In the genomic region with DNA sequence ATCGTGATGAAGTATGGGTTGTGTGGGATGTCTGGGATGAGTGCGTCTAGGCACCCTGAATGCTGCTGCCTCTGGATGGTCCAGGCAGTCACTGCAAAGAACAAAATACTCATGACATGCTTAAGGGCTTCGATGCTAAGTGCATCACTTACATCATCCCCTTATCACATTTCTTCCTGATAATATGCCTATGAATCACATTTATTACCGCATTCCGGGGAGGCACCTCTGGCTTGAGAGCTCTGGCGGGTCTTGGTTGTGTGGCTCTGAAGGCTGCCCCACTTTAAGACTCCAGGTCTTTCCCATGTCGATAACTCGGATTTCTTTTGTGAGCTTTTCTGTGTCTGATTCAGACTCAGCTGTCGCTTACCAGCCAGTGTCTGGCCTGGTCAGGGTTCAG, we compare ENCODE assay signal across 18 cellular contexts.
DNase-seq lines count a peak whose midpoint lies in the region; ATAC-seq and TF ChIP-seq lines count a peak whose summit lies in the region.
"Had no signal": no experiment of that assay in that cellular context is flagged by ENCODE, and none has a peak within 500 bp of the region (broad histone marks: within the 10 kb centered on the region; RNA-seq: fewer than 3 reads in every experiment).

No MANE protein-coding gene starts in this region.

- H3K79me2 ChIP-seq in DND-41 (ENCODE audit: insufficient read depth, low read length) (no peaks in the 10 kb centered on the region), neural progenitor cell (ENCODE audit: low read depth) (no peaks in the 10 kb centered on the region), smooth muscle cell (ENCODE audit: low read depth) (no peaks in the 10 kb centered on the region)

- peaks cover 4% of the 10 kb centered on the region for H3K9me3 Mint-ChIP-seq in activated naive CD4-positive, alpha-beta T cell treated with anti-CD3 and anti-CD28 coated beads, Interleukin-2, amount 10 ng/mL, durations not matched to agents 7 days and 5 days
- H3K9me3 Mint-ChIP-seq in neural progenitor cell, result peaks cover 5% of the 10 kb centered on the region
- peaks cover 4% of the 10 kb centered on the region for H3K9me3 Mint-ChIP-seq in CD8-positive, alpha-beta T cell

- H3K4me3 Mint-ChIP-seq in activated naive CD4-positive, alpha-beta T cell treated with anti-CD3 and anti-CD28 coated beads, Interleukin-2, amount 10 ng/mL, durations not matched to agents 7 days and 5 days, result no peak overlapping the region
- no peak overlapping the region for H3K4me3 Mint-ChIP-seq in neural progenitor cell
- H3K4me3 Mint-ChIP-seq in CD8-positive, alpha-beta T cell, result no peak overlapping the region
- H3K4me3 Mint-ChIP-seq: CD4-positive, alpha-beta memory T cell had no signal

- no peaks in the 10 kb centered on the region for H3K27me3 Mint-ChIP-seq in activated naive CD4-positive, alpha-beta T cell treated with anti-CD3 and anti-CD28 coated beads, Interleukin-2, amount 10 ng/mL, durations not matched to agents 7 days and 5 days
- H3K27me3 Mint-ChIP-seq in neural progenitor cell (ENCODE audit: insufficient read depth, low read depth), result no peaks in the 10 kb centered on the region
- no peaks in the 10 kb centered on the region for H3K27me3 Mint-ChIP-seq in CD8-positive, alpha-beta T cell (ENCODE audit: low read depth)

- H3K27ac Mint-ChIP-seq in activated naive CD4-positive, alpha-beta T cell treated with anti-CD3 and anti-CD28 coated beads, Interleukin-2, amount 10 ng/mL, durations not matched to agents 7 days and 5 days, result peak overlapping the region; percentile 65
- peak overlapping the region; percentile 15 for H3K27ac Mint-ChIP-seq in neural progenitor cell
- no peak overlapping the region for H3K27ac Mint-ChIP-seq in CD8-positive, alpha-beta T cell
- H3K27ac Mint-ChIP-seq: CD4-positive, alpha-beta memory T cell had no signal

- H3K4me2 ChIP-seq in DND-41 (ENCODE audit: insufficient read depth, low read length) (no peak overlapping the region), neural progenitor cell (no peak overlapping the region), smooth muscle cell (peak overlapping the region; percentile 15)

- DNase-seq in activated naive CD4-positive, alpha-beta T cell treated with anti-CD3 and anti-CD28 coated beads, Interleukin-2, amount 10 ng/mL, durations not matched to agents 7 days and 5 days, result no peak
- DNase-seq in activated naive CD4-positive, alpha-beta T cell treated with anti-CD3 and anti-CD28 coated beads, Interleukin-2, amount 50 U/mL, for 16 hours, result no peak
- DNase-seq in DND-41, result no peak
- no peak for DNase-seq in neural progenitor cell (ENCODE audit: low spot score)
- no peak for DNase-seq in smooth muscle cell (lab: John Stamatoyannopoulos, UW; ENCODE audit: unreplicated experiment)
- DNase-seq in germinal center (ENCODE audit: low spot score), result no peak
- no peak for DNase-seq in CD8-positive, alpha-beta T cell
- DNase-seq: 8988T; C1 segment of cervical spinal cord; Caco-2; CD4-positive, alpha-beta memory T cell; DMS153; EL; GDM1; GM23248; H7; HCEC 1CT had no signal

- H3K36me3 ChIP-seq in DND-41 (ENCODE audit: insufficient read depth, low read length) (no peaks in the 10 kb centered on the region), neural progenitor cell (no peaks in the 10 kb centered on the region), smooth muscle cell (ENCODE audit: low read depth) (no peaks in the 10 kb centered on the region)
- no peaks in the 10 kb centered on the region for H3K36me3 ChIP-seq in CD8-positive, alpha-beta T cell (ENCODE audit: insufficient read depth, low read length)

- TF ChIP-seq CTCF in DND-41 (IDR thresholded peaks at IDR 0.05; ENCODE audit: borderline replicate concordance, extremely low read depth, low read length, poor library complexity, severe bottlenecking) (no peak), neural progenitor cell (IDR thresholded peaks at IDR 0.05) (no peak), smooth muscle cell (IDR thresholded peaks at IDR 0.05; ENCODE audit: borderline replicate concordance, insufficient read depth, poor library complexity, severe bottlenecking) (no peak)
- TF ChIP-seq CTCF in CD8-positive, alpha-beta T cell (IDR thresholded peaks at IDR 0.05), result no peak

- H3F3A ChIP-seq in neural progenitor cell (ENCODE audit: low read depth) (no peaks in the 10 kb centered on the region), smooth muscle cell (ENCODE audit: low read depth) (no peaks in the 10 kb centered on the region)

- no peak overlapping the region for H3K4me3 ChIP-seq in DND-41 (ENCODE audit: low read depth in 1 of 2, low read length in 2 of 2)
- H3K4me3 ChIP-seq in neural progenitor cell, result no peak overlapping the region
- no peak overlapping the region for H3K4me3 ChIP-seq in smooth muscle cell
- no peak overlapping the region for H3K4me3 ChIP-seq in CD8-positive, alpha-beta T cell (ENCODE audit: low read depth, low read length)
- H3K4me3 ChIP-seq: GM12878, GM23248 had no signal

- H3K4me1 ChIP-seq in DND-41 (ENCODE audit: insufficient read depth, low read length) (peaks cover 9% of the 10 kb centered on the region), neural progenitor cell (no peaks in the 10 kb centered on the region), smooth muscle cell (ENCODE audit: low read depth) (no peaks in the 10 kb centered on the region)
- no peaks in the 10 kb centered on the region for H3K4me1 ChIP-seq in CD8-positive, alpha-beta T cell (ENCODE audit: insufficient read depth, low read length)
- H3K4me1 ChIP-seq: Caco-2 had no signal

- H3K9me3 ChIP-seq in DND-41 (ENCODE audit: insufficient read depth, low read length, severe bottlenecking) (no peaks in the 10 kb centered on the region), neural progenitor cell (ENCODE audit: low read depth) (no peaks in the 10 kb centered on the region), smooth muscle cell (replicated peaks; ENCODE audit: low read depth) (no peaks in the 10 kb centered on the region)
- no peaks in the 10 kb centered on the region for H3K9me3 ChIP-seq in CD8-positive, alpha-beta T cell (ENCODE audit: low read length)
- H3K9me3 ChIP-seq: Caco-2 had no signal

- no peak for ATAC-seq in DND-41 (ENCODE audit: insufficient read depth, low read depth)
- no peak for ATAC-seq in CD8-positive, alpha-beta T cell
- ATAC-seq: GM12878 had no signal

- intact Hi-C loops in CD8-positive, alpha-beta T cell (cut with DNase I, micrococcal nuclease), result no loop called here

- H3K27me3 ChIP-seq in DND-41 (ENCODE audit: insufficient read depth, low read length, poor library complexity) (no peaks in the 10 kb centered on the region), neural progenitor cell (no peaks in the 10 kb centered on the region), smooth muscle cell (ENCODE audit: low read depth) (no peaks in the 10 kb centered on the region)
- no peaks in the 10 kb centered on the region for H3K27me3 ChIP-seq in CD8-positive, alpha-beta T cell (ENCODE audit: insufficient read depth, low read length)

- H3K4me1 Mint-ChIP-seq in activated naive CD4-positive, alpha-beta T cell treated with anti-CD3 and anti-CD28 coated beads, Interleukin-2, amount 10 ng/mL, durations not matched to agents 7 days and 5 days, result no peaks in the 10 kb centered on the region
- H3K4me1 Mint-ChIP-seq in neural progenitor cell, result peaks cover 2% of the 10 kb centered on the region
- H3K4me1 Mint-ChIP-seq in CD8-positive, alpha-beta T cell (ENCODE audit: low read depth), result no peaks in the 10 kb centered on the region
- H3K4me1 Mint-ChIP-seq: CD4-positive, alpha-beta memory T cell had no signal

- H3K27ac ChIP-seq in DND-41 (ENCODE audit: low read length), result 0 out of 2 replicates have a peak overlapping the region, but pooled peaks have one; percentile 8
- no peak overlapping the region for H3K27ac ChIP-seq in neural progenitor cell
- H3K27ac ChIP-seq in smooth muscle cell (ENCODE audit: low read depth), result peak overlapping the region; percentile 76
- no peak overlapping the region for H3K27ac ChIP-seq in CD8-positive, alpha-beta T cell (ENCODE audit: low read depth, low read length)
- H3K27ac ChIP-seq: GM23248 had no signal

- no peaks in the 10 kb centered on the region for H3K36me3 Mint-ChIP-seq in activated naive CD4-positive, alpha-beta T cell treated with anti-CD3 and anti-CD28 coated beads, Interleukin-2, amount 10 ng/mL, durations not matched to agents 7 days and 5 days
- H3K36me3 Mint-ChIP-seq in neural progenitor cell, result no peaks in the 10 kb centered on the region
- no peaks in the 10 kb centered on the region for H3K36me3 Mint-ChIP-seq in CD8-positive, alpha-beta T cell
- H3K36me3 Mint-ChIP-seq: CD4-positive, alpha-beta memory T cell had no signal

- 54% methylated on average over 9 of the region's 9 CpGs for WGBS in smooth muscle cell (ENCODE audit: low lambda C conversion rate)

- H3K9ac ChIP-seq in DND-41 (ENCODE audit: low read depth, low read length) (no peak overlapping the region), neural progenitor cell (no peak overlapping the region), smooth muscle cell (ENCODE audit: low read depth) (no peak overlapping the region)
- H3K9ac ChIP-seq: GM23248 had no signal

- CTCF ChIA-PET in activated naive CD4-positive, alpha-beta T cell treated with anti-CD3 and anti-CD28 coated beads, Interleukin-2, amount 10 ng/mL, durations not matched to agents 7 days and 5 days (lab: Charles Lee), result no interaction called here
- CTCF ChIA-PET in CD8-positive, alpha-beta T cell (lab: Charles Lee), result interaction anchor here (1.2 kb wide), 1 partner anchor 165 kb away, joined by 3 read pairs; no protein-coding TSS in a partner anchor

- H2AFZ ChIP-seq in DND-41 (ENCODE audit: low read depth, low read length), result peak overlapping the region; percentile 26; the same call in 1 of the 2 replicates
- H2AFZ ChIP-seq in neural progenitor cell (replicated peaks), result no peak overlapping the region
- no peak overlapping the region for H2AFZ ChIP-seq in smooth muscle cell (ENCODE audit: low read depth)
- H2AFZ ChIP-seq: GM23248 had no signal

- H4K20me1 ChIP-seq in DND-41 (ENCODE audit: insufficient read depth, low read length) (no peaks in the 10 kb centered on the region), neural progenitor cell (ENCODE audit: low read depth) (no peaks in the 10 kb centered on the region), smooth muscle cell (ENCODE audit: low read depth) (no peaks in the 10 kb centered on the region)

- POLR2A ChIA-PET in CD8-positive, alpha-beta T cell (lab: Charles Lee), result no interaction called here

Comparison
In these comparisons a context has a peak if more than half of its experiments do, and no peak if none do; other contexts are left out.
1. H3K27ac ChIP-seq: peak in DND-41 (single experiment) and smooth muscle cell (single experiment); none in neural progenitor cell (single experiment) and CD8-positive, alpha-beta T cell (single experiment).